Comparison of ENCODE assay signal across 24 cellular contexts in genomic region chr2:43034921-43035320, GRCh38.
DNase-seq lines count a peak whose midpoint lies in the region; ATAC-seq and TF ChIP-seq lines count a peak whose summit lies in the region.
"Had no signal": no experiment of that assay in that cellular context is flagged by ENCODE, and none has a peak within 500 bp of the region (broad histone marks: within the 10 kb centered on the region; RNA-seq: fewer than 3 reads in every experiment).

No MANE protein-coding gene starts in this region.

- no peak for TF ChIP-seq EP300 in ovary (IDR thresholded peaks at IDR 0.05)
- no peak for TF ChIP-seq EP300 in sigmoid colon (IDR thresholded peaks at IDR 0.05)

- H3K27ac ChIP-seq in ovary (no peak overlapping the region), sigmoid colon (no peak overlapping the region), PC-9 (no peak overlapping the region)
- H3K27ac ChIP-seq: A549; BLaER1 treated with 17β-estradiol and CSF1 and Interleukin-3, amounts not matched to agents 10 nM and 100 nM had no signal

- intact Hi-C loops in natural killer cell (cut with micrococcal nuclease) = no loop called here
- intact Hi-C loops in ovary (cut with DNase I) = loop anchor here in 1 of 4 donors (10.0 kb wide), 1 partner anchor 70 kb away; no protein-coding TSS in a partner anchor
- intact Hi-C loops in sigmoid colon (cut with DNase I) = loop anchor here (5.0 kb wide), 1 partner anchor 42 kb away; no protein-coding TSS in a partner anchor
- intact Hi-C loops in PC-9 (cut with micrococcal nuclease; ENCODE audit: unreplicated experiment) = no loop called here

- ATAC-seq in natural killer cell treated with Interleukin-12 subunit alpha and Interleukin-12 subunit beta and Interleukin-15 and Interleukin-18, amount 100 ng/mL, for 72 hours = no peak
- no peak for ATAC-seq in natural killer cell
- ATAC-seq: A549, GM12878, GM23338, HCT116 had no signal

- no peaks in the 10 kb centered on the region for H3K9me2 ChIP-seq in PC-9 (ENCODE audit: insufficient read depth)

- H3K79me2 ChIP-seq in PC-9 (ENCODE audit: low read depth) = peaks cover 30% of the 10 kb centered on the region

- 93 to 96% (median 94%) methylated on average over 7 of the region's 7 CpGs for WGBS in ovary, 3 donors
- 90 to 95% methylated on average over 7 of the region's 7 CpGs for WGBS in sigmoid colon, 2 donors

- POLR2A ChIA-PET in PC-9 (lab: Charles Lee; ENCODE audit: unreplicated experiment) = no interaction called here

- DNase-seq in natural killer cell treated with Interleukin-12 subunit alpha and Interleukin-12 subunit beta and Interleukin-15 and Interleukin-18, amount 100 ng/mL, for 72 hours (ENCODE audit: low spot score) = peak; percentile 25
- no peak for DNase-seq in natural killer cell
- peak in 3 of 5 donors; percentile 13 to 19 (median 14) for DNase-seq in ovary
- DNase-seq in sigmoid colon = peak; percentile 35
- DNase-seq in PC-9 = no peak
- no peak for DNase-seq in HFFc6
- DNase-seq in activated effector memory CD4-positive, alpha-beta T cell treated with Interleukin-2 at 50 U/mL for 16 hours = no peak
- DNase-seq: 8988T; ACHN; AML-193; BE2C; CD4-positive, alpha-beta T cell; CD8-positive, alpha-beta memory T cell; DMS 273 treated with DMSO at 0.1 percent for 48 hours; DMS79; EL; GDM1; H9 had no signal

- H3K9me3 ChIP-seq in ovary = no peaks in the 10 kb centered on the region
- no peaks in the 10 kb centered on the region for H3K9me3 ChIP-seq in sigmoid colon
- H3K9me3 ChIP-seq in PC-9 (ENCODE audit: insufficient read depth, low read depth) = no peaks in the 10 kb centered on the region
- H3K9me3 ChIP-seq: A549; BE2C; BLaER1 treated with 17β-estradiol and CSF1 and Interleukin-3, amounts not matched to agents 10 nM and 100 nM had no signal

- no peak overlapping the region for H2AFZ ChIP-seq in PC-9
- H2AFZ ChIP-seq: GM23338 had no signal

- no peak overlapping the region for H3K4me3 Mint-ChIP-seq in natural killer cell treated with Interleukin-12 subunit alpha and Interleukin-12 subunit beta and Interleukin-15 and Interleukin-18, amount 100 ng/mL, for 72 hours
- H3K4me3 Mint-ChIP-seq in natural killer cell (no peak overlapping the region), HFFc6 (no peak overlapping the region)
- H3K4me3 Mint-ChIP-seq: CD14-positive monocyte; CD4-positive, alpha-beta T cell; CD8-positive, alpha-beta memory T cell; GM23338; H9 had no signal

- no peak for TF ChIP-seq POLR2A in ovary (IDR thresholded peaks at IDR 0.05)
- TF ChIP-seq POLR2A in sigmoid colon (IDR thresholded peaks at IDR 0.05) = no peak

- no peaks in the 10 kb centered on the region for H3K36me3 Mint-ChIP-seq in natural killer cell treated with Interleukin-12 subunit alpha and Interleukin-12 subunit beta and Interleukin-15 and Interleukin-18, amount 100 ng/mL, for 72 hours
- H3K36me3 Mint-ChIP-seq in natural killer cell (no peaks in the 10 kb centered on the region), HFFc6 (ENCODE audit: low read depth) (no peaks in the 10 kb centered on the region)
- H3K36me3 Mint-ChIP-seq: CD8-positive, alpha-beta memory T cell had no signal

- CTCF ChIA-PET in PC-9 (lab: Charles Lee) = no interaction called here

- peaks cover 0 to 4% of the 10 kb centered on the region in 2 donors for H3K4me1 Mint-ChIP-seq in natural killer cell treated with Interleukin-12 subunit alpha and Interleukin-12 subunit beta and Interleukin-15 and Interleukin-18, amount 100 ng/mL, for 72 hours (ENCODE audit: low read depth in 2 of 2)
- H3K4me1 Mint-ChIP-seq in natural killer cell (no peaks in the 10 kb centered on the region), HFFc6 (ENCODE audit: low read depth) (peaks cover 30% of the 10 kb centered on the region)

- H3K27me3 Mint-ChIP-seq in natural killer cell treated with Interleukin-12 subunit alpha and Interleukin-12 subunit beta and Interleukin-15 and Interleukin-18, amount 100 ng/mL, for 72 hours = peaks cover 3 to 5% of the 10 kb centered on the region in 2 donors
- H3K27me3 Mint-ChIP-seq in natural killer cell (ENCODE audit: low read depth in 2 of 2) (no peaks in the 10 kb centered on the region), HFFc6 (ENCODE audit: insufficient read depth) (no peaks in the 10 kb centered on the region)
- H3K27me3 Mint-ChIP-seq: CD4-positive, alpha-beta T cell had no signal

- no peaks in the 10 kb centered on the region for H3K27me3 ChIP-seq in ovary
- no peaks in the 10 kb centered on the region for H3K27me3 ChIP-seq in sigmoid colon
- H3K27me3 ChIP-seq in PC-9 (ENCODE audit: insufficient read depth, low read depth) = no peaks in the 10 kb centered on the region
- H3K27me3 ChIP-seq: BE2C had no signal

- H4K20me1 ChIP-seq in PC-9 (ENCODE audit: insufficient read depth) = no peaks in the 10 kb centered on the region
- H4K20me1 ChIP-seq: BLaER1 treated with 17β-estradiol and CSF1 and Interleukin-3, amounts not matched to agents 10 nM and 100 nM had no signal

- H3K36me3 ChIP-seq in ovary = no peaks in the 10 kb centered on the region
- H3K36me3 ChIP-seq in sigmoid colon = no peaks in the 10 kb centered on the region
- H3K36me3 ChIP-seq in PC-9 (ENCODE audit: low read depth) = peaks cover 20% of the 10 kb centered on the region
- H3K36me3 ChIP-seq: BE2C; BLaER1 treated with 17β-estradiol and CSF1 and Interleukin-3, amounts not matched to agents 10 nM and 100 nM had no signal

- H3F3A ChIP-seq in PC-9 (ENCODE audit: insufficient read depth, low read depth) = peaks cover 39% of the 10 kb centered on the region

- no TSS peak for BruUV-seq in PC-9 (replicated peaks; lab: Mats Ljungman, UMichigan)

- no peaks in the 10 kb centered on the region for H3K9me3 Mint-ChIP-seq in natural killer cell treated with Interleukin-12 subunit alpha and Interleukin-12 subunit beta and Interleukin-15 and Interleukin-18, amount 100 ng/mL, for 72 hours
- H3K9me3 Mint-ChIP-seq in natural killer cell (no peaks in the 10 kb centered on the region), HFFc6 (no peaks in the 10 kb centered on the region)
- H3K9me3 Mint-ChIP-seq: CD14-positive monocyte; CD4-positive, alpha-beta T cell; CD8-positive, alpha-beta memory T cell; GM23338; H9 had no signal

- TF ChIP-seq CTCF in natural killer cell (IDR thresholded peaks at IDR 0.05) (no peak), ovary (IDR thresholded peaks at IDR 0.05) (no peak), sigmoid colon (IDR thresholded peaks at IDR 0.05) (no peak), PC-9 (conservative IDR thresholded peaks at IDR 0.05) (no peak), HFFc6 (IDR thresholded peaks at IDR 0.05) (no peak)

- no peak overlapping the region for H3K4me3 ChIP-seq in ovary
- H3K4me3 ChIP-seq in sigmoid colon = no peak overlapping the region
- no peak overlapping the region for H3K4me3 ChIP-seq in PC-9
- H3K4me3 ChIP-seq: A549; BLaER1 treated with 17β-estradiol and CSF1 and Interleukin-3, amounts not matched to agents 10 nM and 100 nM; GM12878; GM23338 had no signal

- no peak overlapping the region for H3K27ac Mint-ChIP-seq in natural killer cell treated with Interleukin-12 subunit alpha and Interleukin-12 subunit beta and Interleukin-15 and Interleukin-18, amount 100 ng/mL, for 72 hours
- H3K27ac Mint-ChIP-seq in natural killer cell (no peak overlapping the region), HFFc6 (no peak overlapping the region)
- H3K27ac Mint-ChIP-seq: CD14-positive monocyte; CD4-positive, alpha-beta T cell; GM23338; H9 had no signal

- peaks cover 19% of the 10 kb centered on the region for H3K4me1 ChIP-seq in ovary (ENCODE audit: insufficient read depth)
- H3K4me1 ChIP-seq in sigmoid colon = peaks cover 0 to 27% (median 22%) of the 10 kb centered on the region in 4 donors
- H3K4me1 ChIP-seq in PC-9 (replicated peaks; ENCODE audit: insufficient read depth) = peaks cover 39% of the 10 kb centered on the region

- H3K4me2 ChIP-seq in PC-9 = no peak overlapping the region
- H3K4me2 ChIP-seq: A549; BLaER1 treated with 17β-estradiol and CSF1 and Interleukin-3, amounts not matched to agents 10 nM and 100 nM; GM23338 had no signal

Comparison
In these comparisons a context has a peak if more than half of its experiments do, and no peak if none do; other contexts are left out.
1. DNase-seq: peak in natural killer cell treated with Interleukin-12 subunit alpha and Interleukin-12 subunit beta and Interleukin-15 and Interleukin-18, amount 100 ng/mL, for 72 hours (single experiment), ovary (3 of 5) and sigmoid colon (single experiment); none in natural killer cell (single experiment), PC-9 (0 of 2), HFFc6 (single experiment) and activated effector memory CD4-positive, alpha-beta T cell treated with Interleukin-2 at 50 U/mL for 16 hours (single experiment).